Comparison of ENCODE assay signal across 9 cellular contexts in genomic region chr21:43734131-43734634, GRCh38. TPM values are rescaled to one million over a fixed set of nuclear protein-coding genes. Genes with fewer than 3 reads are reported as not detected.
DNase-seq lines count a peak whose midpoint lies in the region; ATAC-seq lines count a peak whose summit lies in the region.
"Had no signal": no experiment of that assay in that cellular context is flagged by ENCODE, and none has a peak within 500 bp of the region (broad histone marks: within the 10 kb centered on the region; RNA-seq: fewer than 3 reads in every experiment).

No MANE protein-coding gene starts in this region.

- H3K27me3 ChIP-seq in subcutaneous abdominal adipose tissue (ENCODE audit: control insufficient read depth in 5 of 5, insufficient read depth in 4 of 5, low read length in 5 of 5): no peaks in the 10 kb centered on the region
- H3K27me3 ChIP-seq: sigmoid colon had no signal

- H3K9me3 ChIP-seq in subcutaneous abdominal adipose tissue (ENCODE audit: control insufficient read depth in 5 of 5, low read length in 5 of 5): no peaks in the 10 kb centered on the region
- H3K9me3 ChIP-seq: sigmoid colon had no signal

- intact Hi-C loops in activated CD4-positive, alpha-beta T cell treated with anti-CD3 and anti-CD28 coated beads for 36 hours (cut with DNase I, micrococcal nuclease): no loop called here

- H3K27ac ChIP-seq in subcutaneous abdominal adipose tissue (ENCODE audit: low read depth, low read length): peak overlapping the region; percentile 84

- H3K4me1 Mint-ChIP-seq in activated CD4-positive, alpha-beta T cell treated with anti-CD3 and anti-CD28 coated beads for 36 hours: peaks cover 51% of the 10 kb centered on the region
- peaks cover 48% of the 10 kb centered on the region for H3K4me1 Mint-ChIP-seq in activated T-cell treated with anti-CD3 and anti-CD28 coated beads, Interleukin-2, amount 50 U/mL, for 72 hours (ENCODE audit: low read depth)

- CTCF ChIA-PET in activated CD4-positive, alpha-beta T cell treated with anti-CD3 and anti-CD28 coated beads for 36 hours (lab: Charles Lee): interaction anchor here (1.6 kb wide), 1 partner anchor 37 kb away, joined by 3 read pairs; no protein-coding TSS in a partner anchor

- H3K27ac Mint-ChIP-seq in activated CD4-positive, alpha-beta T cell treated with anti-CD3 and anti-CD28 coated beads for 36 hours: peak overlapping the region; percentile 57
- H3K27ac Mint-ChIP-seq in activated T-cell treated with anti-CD3 and anti-CD28 coated beads, Interleukin-2, amount 50 U/mL, for 72 hours: no peak overlapping the region

- no peaks in the 10 kb centered on the region for H3K27me3 Mint-ChIP-seq in activated CD4-positive, alpha-beta T cell treated with anti-CD3 and anti-CD28 coated beads for 36 hours
- H3K27me3 Mint-ChIP-seq in activated T-cell treated with anti-CD3 and anti-CD28 coated beads, Interleukin-2, amount 50 U/mL, for 72 hours (ENCODE audit: low read depth): no peaks in the 10 kb centered on the region

- no peaks in the 10 kb centered on the region for H3K9me3 Mint-ChIP-seq in activated CD4-positive, alpha-beta T cell treated with anti-CD3 and anti-CD28 coated beads for 36 hours (ENCODE audit: low read depth)
- no peaks in the 10 kb centered on the region for H3K9me3 Mint-ChIP-seq in activated T-cell treated with anti-CD3 and anti-CD28 coated beads, Interleukin-2, amount 50 U/mL, for 72 hours

- peak overlapping the region in 1 of 5 donors; percentile 25 for H3K9ac ChIP-seq in subcutaneous abdominal adipose tissue (ENCODE audit: low read length in 5 of 5)

- peak; percentile 91 for ATAC-seq in activated CD4-positive, alpha-beta T cell treated with anti-CD3 and anti-CD28 coated beads for 36 hours
- peak; percentile 66 to 71 for ATAC-seq in activated T-cell treated with anti-CD3 and anti-CD28 coated beads, Interleukin-2, amount 50 U/mL, for 72 hours (replicated peaks in 1 of 2)

- POLR2A ChIA-PET in activated CD4-positive, alpha-beta T cell treated with anti-CD3 and anti-CD28 coated beads for 36 hours (lab: Charles Lee): no interaction called here

- peaks cover 0 to 54% (median 16%) of the 10 kb centered on the region in 5 donors for H3K36me3 ChIP-seq in subcutaneous abdominal adipose tissue (ENCODE audit: control insufficient read depth in 5 of 5, insufficient read depth in 5 of 5, low read length in 5 of 5)

- DNase-seq in activated CD4-positive, alpha-beta T cell treated with anti-CD3 and anti-CD28 coated beads for 36 hours: peak; percentile 71
- no peak for DNase-seq in activated CD4-positive, alpha-beta T cell treated with anti-CD3 and anti-CD28 coated beads, Interleukin-2, amount 50 U/mL, for 1 hour
- peak in 1 of 2 donors; percentile 28 for DNase-seq in activated T-cell treated with anti-CD3 and anti-CD28 coated beads, Interleukin-2, amount 50 U/mL, for 72 hours
- DNase-seq in glomerular visceral epithelial cell (ENCODE audit: extremely low spot score): peak; percentile 64
- DNase-seq in NCI-H1105 (lab: John Stamatoyannopoulos, UW): no peak
- DNase-seq in inferior parietal cortex (ENCODE audit: extremely low spot score): no peak
- no peak for DNase-seq in NCI-H748 treated with DMSO at 0.1 percent for 48 hours (lab: John Stamatoyannopoulos, UW)

- no peak overlapping the region for H3K4me3 ChIP-seq in subcutaneous abdominal adipose tissue (ENCODE audit: low read depth in 1 of 5, low read length in 5 of 5)
- H3K4me3 ChIP-seq: sigmoid colon had no signal

- H3K36me3 Mint-ChIP-seq in activated CD4-positive, alpha-beta T cell treated with anti-CD3 and anti-CD28 coated beads for 36 hours (ENCODE audit: low read depth): peaks cover 13% of the 10 kb centered on the region
- peaks cover 0 to 1% of the 10 kb centered on the region in 2 donors for H3K36me3 Mint-ChIP-seq in activated T-cell treated with anti-CD3 and anti-CD28 coated beads, Interleukin-2, amount 50 U/mL, for 72 hours (ENCODE audit: insufficient read depth in 2 of 2)

- H3K4me3 Mint-ChIP-seq in activated CD4-positive, alpha-beta T cell treated with anti-CD3 and anti-CD28 coated beads for 36 hours: peak overlapping the region; percentile 37
- peak overlapping the region; percentile 59 to 70 for H3K4me3 Mint-ChIP-seq in activated T-cell treated with anti-CD3 and anti-CD28 coated beads, Interleukin-2, amount 50 U/mL, for 72 hours

- H3K4me1 ChIP-seq in subcutaneous abdominal adipose tissue (ENCODE audit: control insufficient read depth in 5 of 5, insufficient read depth in 5 of 5, low read length in 5 of 5): peaks cover 2 to 88% (median 59%) of the 10 kb centered on the region in 5 donors

RNA-seq across cellular contexts. Expression of gene PDXK, which starts 15.3 kb away (rescaled TPM):
- total RNA-seq in activated CD4-positive, alpha-beta T cell treated with anti-CD3 and anti-CD28 coated beads for 36 hours: 100 to 1,000 TPM in 1 of 2 experiments, 10 to 100 TPM in 1; 96.9 to 117 TPM
- total RNA-seq in activated T-cell treated with anti-CD3 and anti-CD28 coated beads, Interleukin-2, amount 50 U/mL, for 72 hours: 10 to 100 TPM; 87.9 to 99.5 TPM

RNA-seq across cellular contexts. Expression of gene CSTB, which starts 41.9 kb away (rescaled TPM):
- total RNA-seq in activated CD4-positive, alpha-beta T cell treated with anti-CD3 and anti-CD28 coated beads for 36 hours: 10 to 100 TPM; 29.9 to 30.9 TPM
- total RNA-seq in activated T-cell treated with anti-CD3 and anti-CD28 coated beads, Interleukin-2, amount 50 U/mL, for 72 hours: 10 to 100 TPM; 30.7 to 32.3 TPM

RNA-seq across cellular contexts. Expression of gene RRP1, which starts 55.2 kb away (rescaled TPM):
- total RNA-seq in activated CD4-positive, alpha-beta T cell treated with anti-CD3 and anti-CD28 coated beads for 36 hours: 10 to 100 TPM; 51.7 to 53.4 TPM
- 10 to 100 TPM; 30.3 to 41.9 TPM for total RNA-seq in activated T-cell treated with anti-CD3 and anti-CD28 coated beads, Interleukin-2, amount 50 U/mL, for 72 hours

Comparison
In these comparisons a context has a peak if more than half of its experiments do, and no peak if none do; other contexts are left out.
1. DNase-seq: peak in activated CD4-positive, alpha-beta T cell treated with anti-CD3 and anti-CD28 coated beads for 36 hours (single experiment) and glomerular visceral epithelial cell (single experiment); none in activated CD4-positive, alpha-beta T cell treated with anti-CD3 and anti-CD28 coated beads, Interleukin-2, amount 50 U/mL, for 1 hour (single experiment), NCI-H1105 (single experiment), inferior parietal cortex (single experiment) and NCI-H748 treated with DMSO at 0.1 percent for 48 hours (single experiment).